ENCODE assay signal across 15 cellular contexts in genomic region chr10:45346652-45347335, GRCh38. TPM values are rescaled to one million over a fixed set of nuclear protein-coding genes. Genes with fewer than 3 reads are reported as not detected.
"Had no signal": no experiment of that assay in that cellular context is flagged by ENCODE, and none has a peak within 500 bp of the region (broad histone marks: within the 10 kb centered on the region; RNA-seq: fewer than 3 reads in every experiment).

No MANE protein-coding gene starts in this region.

RNA-seq across cellular contexts. Expression of gene ALOX5, which starts 27.2 kb away (rescaled TPM):
- total RNA-seq: chondrocyte had no signal

RNA-seq across cellular contexts. Expression of gene OR13A1, which starts 31.4 kb away (rescaled TPM):
- total RNA-seq: activated naive CD4-positive, alpha-beta T cell treated with anti-CD3 and anti-CD28 coated beads for 36 hours; activated naive CD4-positive, alpha-beta T cell treated with anti-CD3 and anti-CD28 coated beads, Interleukin-2, amount 50 U/mL, for 72 hours; activated naive CD8-positive, alpha-beta T cell treated with anti-CD3 and anti-CD28 coated beads for 36 hours; activated T-cell treated with anti-CD3 and anti-CD28 coated beads, Interleukin-2, amount 50 U/mL, for 4 hours; activated T-cell treated with anti-CD3 and anti-CD28 coated beads, Interleukin-2, amount 50 U/mL, for 72 hours; activated T-helper 1 cell treated with anti-CD3 and anti-CD28 coated beads, Interleukin-12 subunit alpha, Interleukin-12 subunit beta, Interleukin-2, Interleukin-4 antibody, amounts not matched to agents 30 ng/mL and 10 ng/mL and 1 ng/mL, durations not matched to agents 14 hours and 24 hours and 36 hours; activated T-helper 17 cell treated with anti-CD3 and anti-CD28 coated beads, Interleukin-2, amount 50 U/mL, for 72 hours; activated T-helper 2 cell treated with anti-CD3 and anti-CD28 coated beads, Interferon-gamma antibody, Interleukin-2, Interleukin-4, amounts not matched to agents 10 μg/mL and 5 μg/mL and 100 μg/mL, durations not matched to agents 14 hours and 24 hours and 36 hours; aorta; ascending aorta; astrocyte; body of pancreas; bronchial epithelial cell; cardiac septum; chondrocyte had no signal
- polyA plus RNA-seq: aorta had no signal
